ENCODE assay signal across 26 cellular contexts in the genomic region with DNA sequence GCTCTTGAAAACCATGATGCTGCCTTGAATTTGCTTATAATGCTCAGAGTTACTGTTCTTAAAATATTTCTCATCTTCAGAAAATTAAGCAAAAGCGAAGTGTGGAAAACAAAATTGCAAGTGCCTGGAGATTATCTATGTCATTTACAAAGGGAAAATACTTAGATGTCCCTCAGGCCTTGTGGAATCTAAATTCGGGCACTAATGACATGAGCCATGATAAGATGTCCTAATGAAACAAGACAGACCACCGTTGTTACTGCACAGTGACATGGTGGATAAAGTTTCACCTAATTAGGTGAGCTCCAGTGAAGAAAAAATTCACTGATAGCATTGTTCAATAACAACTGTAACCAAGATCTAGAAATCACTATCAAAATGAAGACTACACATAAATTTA.
"Had no signal": no experiment of that assay in that cellular context is flagged by ENCODE, and none has a peak within 500 bp of the region (broad histone marks: within the 10 kb centered on the region; RNA-seq: fewer than 3 reads in every experiment).

No MANE protein-coding gene starts in this region.

- DNase-seq: activated B cell treated with CpG ODN at 0.5 μM for 24 hours; activated CD4-positive, alpha-beta T cell treated with anti-CD3 and anti-CD28 coated beads for 36 hours; activated CD4-positive, alpha-beta T cell treated with anti-CD3 and anti-CD28 coated beads, Interleukin-2, amount 50 U/mL, for 4 hours; activated CD8-positive, alpha-beta memory T cell treated with anti-CD3 and anti-CD28 coated beads for 24 hours; activated CD8-positive, alpha-beta memory T cell treated with anti-CD3 and anti-CD28 coated beads, Interleukin-2, amount 50 U/mL, for 4 hours; activated naive CD4-positive, alpha-beta T cell treated with anti-CD3 and anti-CD28 coated beads for 36 hours; activated T-cell treated with anti-CD3 and anti-CD28 coated beads, Interleukin-2, amount 50 U/mL, for 48 hours; aorta; central memory CD4-positive, alpha-beta T cell; dermis blood vessel endothelial cell; effector CD8-positive, alpha-beta T cell; foreskin keratinocyte; hippocampal formation; kidney glomerular epithelial cell; pancreas; right lobe of liver; stimulated activated CD4-positive, alpha-beta T cell treated with anti-CD3 and anti-CD28 coated beads, Interleukin-1b, Interleukin-23, amount 100 ng/mL, for 48 hours; stimulated activated naive CD8-positive, alpha-beta T cell treated with anti-CD3 and anti-CD28 coated beads, Interleukin-15, amount 100 ng/mL, for 72 hours; transverse colon had no signal

- H3K27me3 ChIP-seq: foreskin keratinocyte, pancreas, right lobe of liver, suprapubic skin, transverse colon had no signal

- H3K27me3 Mint-ChIP-seq: activated B cell treated with CpG ODN at 0.5 μM for 24 hours; activated CD4-positive, alpha-beta T cell treated with anti-CD3 and anti-CD28 coated beads for 36 hours; memory B cell; stimulated activated naive CD8-positive, alpha-beta T cell treated with anti-CD3 and anti-CD28 coated beads, Interleukin-15, amount 100 ng/mL, for 72 hours had no signal

- H3K4me3 Mint-ChIP-seq: activated B cell treated with CpG ODN at 0.5 μM for 24 hours; activated CD4-positive, alpha-beta T cell treated with anti-CD3 and anti-CD28 coated beads for 36 hours; activated naive CD4-positive, alpha-beta T cell treated with anti-CD3 and anti-CD28 coated beads for 36 hours; brain; memory B cell; nephron; stimulated activated naive CD8-positive, alpha-beta T cell treated with anti-CD3 and anti-CD28 coated beads, Interleukin-15, amount 100 ng/mL, for 72 hours; T-helper 1 cell treated with Interleukin-12 subunit alpha and Interleukin-12 subunit beta and Interleukin-4 antibody, amounts not matched to agents 30 μg/mL and 1 μg/mL, for 36 hours had no signal

- ATAC-seq: activated CD4-positive, alpha-beta T cell treated with anti-CD3 and anti-CD28 coated beads for 36 hours; foreskin keratinocyte; pancreas; right lobe of liver; stimulated activated naive CD8-positive, alpha-beta T cell treated with anti-CD3 and anti-CD28 coated beads, Interleukin-15, amount 100 ng/mL, for 72 hours had no signal

- H3K9me3 ChIP-seq: neutrophil, pancreas, right lobe of liver, suprapubic skin, transverse colon had no signal

- H3K27ac Mint-ChIP-seq: activated B cell treated with CpG ODN at 0.5 μM for 24 hours; activated CD4-positive, alpha-beta T cell treated with anti-CD3 and anti-CD28 coated beads for 36 hours; activated naive CD4-positive, alpha-beta T cell treated with anti-CD3 and anti-CD28 coated beads for 36 hours; brain; memory B cell; nephron; stimulated activated naive CD8-positive, alpha-beta T cell treated with anti-CD3 and anti-CD28 coated beads, Interleukin-15, amount 100 ng/mL, for 72 hours; T-helper 1 cell treated with Interleukin-12 subunit alpha and Interleukin-12 subunit beta and Interleukin-4 antibody, amounts not matched to agents 30 μg/mL and 1 μg/mL, for 36 hours had no signal

- H3K27ac ChIP-seq: foreskin keratinocyte, neutrophil, right lobe of liver, skin epidermis, suprapubic skin, transverse colon had no signal

- H3K4me3 ChIP-seq: pancreas, right lobe of liver, skin epidermis, suprapubic skin, transverse colon had no signal

- H3K9me3 Mint-ChIP-seq: activated B cell treated with CpG ODN at 0.5 μM for 24 hours; activated naive CD4-positive, alpha-beta T cell treated with anti-CD3 and anti-CD28 coated beads for 36 hours; nephron; stimulated activated naive CD8-positive, alpha-beta T cell treated with anti-CD3 and anti-CD28 coated beads, Interleukin-15, amount 100 ng/mL, for 72 hours; T-helper 1 cell treated with Interleukin-12 subunit alpha and Interleukin-12 subunit beta and Interleukin-4 antibody, amounts not matched to agents 30 μg/mL and 1 μg/mL, for 36 hours had no signal

- H3K36me3 ChIP-seq: neutrophil, pancreas, right lobe of liver, suprapubic skin, transverse colon had no signal
